8 cellular contexts compared by ENCODE assay signal in genomic region chr11:8092587-8093424, GRCh38. TPM values are rescaled to one million over a fixed set of nuclear protein-coding genes. Genes with fewer than 3 reads are reported as not detected.
A peak's percentile ranks its signal among the peaks of the same experiment; 100 is the strongest.
DNase-seq lines count a peak whose midpoint lies in the region; ATAC-seq and TF ChIP-seq lines count a peak whose summit lies in the region.

No MANE protein-coding gene starts in this region.

- H3K79me2 ChIP-seq in GM23338 (replicated peaks; ENCODE audit: insufficient read depth) (0 out of 2 replicates have a peak, but pooled peaks cover 3% of the 10 kb centered on the region), Loucy (ENCODE audit: insufficient read depth, low read length) (no peaks in the 10 kb centered on the region), SK-N-SH (ENCODE audit: insufficient read depth) (0 out of 2 replicates have a peak, but pooled peaks cover 2% of the 10 kb centered on the region)

- POLR2A ChIA-PET in SK-N-SH (lab: Yijun Ruan, JAX): no interaction called here

- intact Hi-C loops in lower leg skin (cut with DNase I; ENCODE audit: low total_unique reads): loop anchor here (10.0 kb wide), 2 partner anchors 58 to 88 kb away; no protein-coding TSS in a partner anchor

- no peaks in the 10 kb centered on the region; the same call in 2 of the 3 replicates for H3K9me3 Mint-ChIP-seq in GM23338
- H3K9me3 Mint-ChIP-seq in stimulated activated memory B cell treated with anti-CD40 and anti-IgM and Interleukin-4, amounts not matched to agents 10 μg/mL and 1 μg/mL and 100 μg/mL, for 72 hours: no peaks in the 10 kb centered on the region

- H3K4me1 ChIP-seq in GM23338 (ENCODE audit: insufficient read depth) (no peaks in the 10 kb centered on the region), Loucy (ENCODE audit: insufficient read depth, low read length, poor library complexity, severe bottlenecking) (no peaks in the 10 kb centered on the region), SK-N-SH (ENCODE audit: control insufficient read depth in 1 of 2, insufficient read depth in 2 of 2, low read depth in 1 of 2, low read length in 1 of 2) (peaks cover 0 to 45% of the 10 kb centered on the region in 2 experiments; a peak in 1 of 4 replicates)

- 69% methylated on average over 7 of the region's 11 CpGs for WGBS in SK-N-SH (ENCODE audit: low lambda C conversion rate)
- 36 to 49% methylated on average over 11 of the region's 11 CpGs for WGBS in lower leg skin, 2 donors

- H3K9me2 ChIP-seq in GM23338 (ENCODE audit: insufficient read depth) (no peaks in the 10 kb centered on the region), Loucy (replicated peaks; ENCODE audit: low read depth, low read length) (no peaks in the 10 kb centered on the region), SK-N-SH (no peaks in the 10 kb centered on the region)

- H3K4me2 ChIP-seq in GM23338 (no peak overlapping the region), Loucy (ENCODE audit: low read depth, low read length, poor library complexity, severe bottlenecking) (no peak overlapping the region), SK-N-SH (no peak overlapping the region)

- DNase-seq in GM10266 (ENCODE audit: extremely low spot score) (peak; percentile 75), GM23338 (ENCODE audit: low spot score) (peak; percentile 92), SK-N-SH (peak; percentile 90), cerebellum (ENCODE audit: low spot score) (peak; percentile 62), lower leg skin (ENCODE audit: low spot score in 2 of 2) (peak; percentile 51 to 85)

- TF ChIP-seq EP300 in SK-N-SH (IDR thresholded peaks at IDR 0.05; ENCODE audit: borderline replicate concordance in 1 of 2, low read depth in 1 of 2, low read length in 1 of 2): no peak

- no peak overlapping the region; the same call in 1 of the 2 replicates for H3K27ac Mint-ChIP-seq in GM23338
- no peak overlapping the region for H3K27ac Mint-ChIP-seq in stimulated activated memory B cell treated with anti-CD40 and anti-IgM and Interleukin-4, amounts not matched to agents 10 μg/mL and 1 μg/mL and 100 μg/mL, for 72 hours

- H3K4me3 Mint-ChIP-seq in GM23338: no peak overlapping the region
- no peak overlapping the region for H3K4me3 Mint-ChIP-seq in stimulated activated memory B cell treated with anti-CD40 and anti-IgM and Interleukin-4, amounts not matched to agents 10 μg/mL and 1 μg/mL and 100 μg/mL, for 72 hours

- H3K4me1 Mint-ChIP-seq in GM23338: peaks cover 4% of the 10 kb centered on the region; the same call in 1 of the 3 replicates
- peaks cover 12% of the 10 kb centered on the region for H3K4me1 Mint-ChIP-seq in stimulated activated memory B cell treated with anti-CD40 and anti-IgM and Interleukin-4, amounts not matched to agents 10 μg/mL and 1 μg/mL and 100 μg/mL, for 72 hours

- TF ChIP-seq POLR2A in lower leg skin (IDR thresholded peaks at IDR 0.05): no peak

- H3K27me3 ChIP-seq in GM23338 (ENCODE audit: insufficient read depth) (no peaks in the 10 kb centered on the region), Loucy (ENCODE audit: insufficient read depth, low read length, poor library complexity, severe bottlenecking) (no peaks in the 10 kb centered on the region), SK-N-SH (ENCODE audit: insufficient read depth) (no peaks in the 10 kb centered on the region)

- H3K4me3 ChIP-seq in GM23338: no peak overlapping the region
- H3K4me3 ChIP-seq in Loucy (ENCODE audit: low read length, poor library complexity, severe bottlenecking): no peak overlapping the region
- H3K4me3 ChIP-seq in SK-N-SH (ENCODE audit: low read depth in 2 of 2, low read length in 1 of 2): no peak overlapping the region
- H3K4me3 ChIP-seq in lower leg skin (ENCODE audit: low read depth, poor library complexity, severe bottlenecking): no peak overlapping the region

- peak; percentile 64 for TF ChIP-seq RAD21 in SK-N-SH (IDR thresholded peaks at IDR 0.05; ENCODE audit: low read length)

- ATAC-seq in GM23338 (peak; percentile 73), HG03457 (IDR thresholded peaks at IDR 0.05; ENCODE audit: unreplicated experiment) (no peak)
- ATAC-seq in stimulated activated memory B cell treated with anti-CD40 and anti-IgM and Interleukin-4, amounts not matched to agents 10 μg/mL and 1 μg/mL and 100 μg/mL, for 72 hours: peak; percentile 57

- CTCF ChIA-PET in SK-N-SH (lab: Yijun Ruan, JAX): interaction anchor here (0.9 to 26.8 kb wide), 17 partner anchors 8 to 173 kb away, joined by 3 to 620 read pairs (median 27); partner anchors contain the start of genes EIF3F and TUB

- peaks cover 19% of the 10 kb centered on the region for H3K36me3 Mint-ChIP-seq in GM23338 (ENCODE audit: low read depth)
- H3K36me3 Mint-ChIP-seq in stimulated activated memory B cell treated with anti-CD40 and anti-IgM and Interleukin-4, amounts not matched to agents 10 μg/mL and 1 μg/mL and 100 μg/mL, for 72 hours: no peaks in the 10 kb centered on the region

- TF ChIP-seq CTCF in GM10266 (IDR thresholded peaks at IDR 0.05; ENCODE audit: control insufficient read depth, insufficient read depth, low read depth, missing control alignments) (peak; percentile 66), GM23338 (conservative IDR thresholded peaks at IDR 0.05; ENCODE audit: low read depth in 2 of 2) (peak; percentile 77 to 82), Loucy (conservative IDR thresholded peaks at IDR 0.05; ENCODE audit: low read length) (peak; percentile 48), SK-N-SH (IDR thresholded peaks at IDR 0.05) (peak; percentile 73), lower leg skin (IDR thresholded peaks at IDR 0.05) (no peak)

- H4K20me1 ChIP-seq in GM23338 (replicated peaks; ENCODE audit: insufficient read depth) (peaks cover 3% of the 10 kb centered on the region; the same call in 1 of the 2 replicates), Loucy (ENCODE audit: insufficient read depth, low read length, poor library complexity, severe bottlenecking) (no peaks in the 10 kb centered on the region), SK-N-SH (ENCODE audit: insufficient read depth) (peaks cover 10% of the 10 kb centered on the region)

- H3K36me3 ChIP-seq in GM23338 (ENCODE audit: insufficient read depth): peaks cover 4% of the 10 kb centered on the region; the same call in 1 of the 2 replicates
- no peaks in the 10 kb centered on the region for H3K36me3 ChIP-seq in Loucy (ENCODE audit: insufficient read depth, low read length)
- peaks cover 0 to 40% of the 10 kb centered on the region in 2 experiments for H3K36me3 ChIP-seq in SK-N-SH (replicated peaks in 1 of 2; ENCODE audit: control insufficient read depth in 1 of 2, insufficient read depth in 2 of 2, low read length in 1 of 2)

- H2AFZ ChIP-seq in GM23338: no peak overlapping the region
- peak overlapping the region; percentile 28; the same call in 1 of the 2 replicates for H2AFZ ChIP-seq in Loucy (ENCODE audit: low read length)
- H2AFZ ChIP-seq in SK-N-SH (ENCODE audit: low read depth): no peak overlapping the region

- H3K9me3 ChIP-seq in Loucy (ENCODE audit: insufficient read depth, low read depth, low read length): no peaks in the 10 kb centered on the region
- no peaks in the 10 kb centered on the region for H3K9me3 ChIP-seq in SK-N-SH

- H3K9ac ChIP-seq in Loucy (ENCODE audit: low read depth, low read length, poor library complexity, severe bottlenecking): no peak overlapping the region
- H3K9ac ChIP-seq in SK-N-SH: no peak overlapping the region

- H3F3A ChIP-seq in GM23338 (replicated peaks; ENCODE audit: low read depth) (no peaks in the 10 kb centered on the region), Loucy (ENCODE audit: low read depth) (no peaks in the 10 kb centered on the region), SK-N-SH (replicated peaks; ENCODE audit: insufficient read depth) (no peaks in the 10 kb centered on the region)

- peaks cover 7% of the 10 kb centered on the region for H3K27me3 Mint-ChIP-seq in GM23338 (ENCODE audit: insufficient read depth, low read depth, poor library complexity)
- peaks cover 21% of the 10 kb centered on the region for H3K27me3 Mint-ChIP-seq in stimulated activated memory B cell treated with anti-CD40 and anti-IgM and Interleukin-4, amounts not matched to agents 10 μg/mL and 1 μg/mL and 100 μg/mL, for 72 hours

- H3K27ac ChIP-seq in GM23338 (ENCODE audit: low read depth) (no peak overlapping the region), SK-N-SH (ENCODE audit: low read depth in 2 of 2, low read length in 1 of 2) (no peak overlapping the region; a peak in 1 of 4 replicates)

TF ChIP-seq in GM23338, 12 proteins besides CTCF, POLR2A, EP300 and RAD21:
- TF ChIP-seq CREB1 (CRISPR knock-in tag; IDR thresholded peaks at IDR 0.05; ENCODE audit: low read depth) (no peak), STAT1 (IDR thresholded peaks at IDR 0.05; ENCODE audit: unreplicated experiment) (no peak), JUNB (IDR thresholded peaks at IDR 0.05; ENCODE audit: unreplicated experiment) (no peak), NANOG (IDR thresholded peaks at IDR 0.05; ENCODE audit: borderline replicate concordance) (no peak), POLR2AphosphoS5 (IDR thresholded peaks at IDR 0.05; ENCODE audit: low read depth) (no peak), EZH2phosphoT487 (IDR thresholded peaks at IDR 0.05; ENCODE audit: unreplicated experiment) (no peak), EZH2 (IDR thresholded peaks at IDR 0.05; ENCODE audit: low read depth, unreplicated experiment) (no peak)

TF ChIP-seq in SK-N-SH, 30 proteins besides CTCF, POLR2A, EP300 and RAD21:
- TF ChIP-seq GATA2 (CRISPR knock-in tag; IDR thresholded peaks at IDR 0.05): no peak
- peak; percentile 20; the same call in 1 of the 2 replicates for TF ChIP-seq TAF1 (IDR thresholded peaks at IDR 0.05; ENCODE audit: borderline replicate concordance, low read depth, low read length)
- TF ChIP-seq MXI1 (IDR thresholded peaks at IDR 0.05; ENCODE audit: low read depth, low read length): peak; percentile 85
- peak; percentile 43 for TF ChIP-seq CHD2 (IDR thresholded peaks at IDR 0.05; ENCODE audit: low read length, partially characterized antibody)
- no peak for TF ChIP-seq USF2 (IDR thresholded peaks at IDR 0.05; ENCODE audit: borderline replicate concordance, low read depth, low read length)
- peak; percentile 37; the same call in 1 of the 2 replicates for TF ChIP-seq SIN3A (IDR thresholded peaks at IDR 0.05; ENCODE audit: borderline replicate concordance, low read depth, low read length)
- peak; percentile 73 for TF ChIP-seq SMC3 (IDR thresholded peaks at IDR 0.05; ENCODE audit: low read depth, low read length)

RNA-seq across cellular contexts. Expression of gene TUB, which starts 11.8 kb away (rescaled TPM):
- total RNA-seq in GM23338 (2014; rRNA removed; shearing (Covaris generic)): 23.7 and 30.4 TPM in 2 replicates
- polyA plus RNA-seq in GM23338 (2016; fragmentation: Nextera tagmentation; extraction: Ambion mirVana) (5.0 and 5.5 TPM in 2 replicates), SK-N-SH (2012; rRNA removed) (11.3 and 16.9 TPM in 2 replicates)
- 7.1 and 10.0 TPM in 2 replicates for polyA plus RNA-seq in SK-N-SH (2012; cell fraction: cytosol; rRNA removed)
- 43.6 and 49.5 TPM in 2 replicates for polyA plus RNA-seq in SK-N-SH (2012; cell fraction: nucleus; rRNA removed)
- total RNA-seq in cerebellum (76.3 TPM), lower leg skin (1 to 10 TPM; 1.2 to 4.8 (median 2.5) TPM)

Comparison
In these comparisons a context has a peak if more than half of its experiments do, and no peak if none do; other contexts are left out.
1. CTCF ChIP-seq: peak in GM10266 (single experiment), GM23338 (2 of 2), Loucy (single experiment) and SK-N-SH (single experiment); none in lower leg skin (0 of 3).
2. Peak in every context shown above with its lines, with median percentiles within 50 percentile points of each other: DNase-seq.